9 cellular contexts compared by ENCODE assay signal in the genomic region with DNA sequence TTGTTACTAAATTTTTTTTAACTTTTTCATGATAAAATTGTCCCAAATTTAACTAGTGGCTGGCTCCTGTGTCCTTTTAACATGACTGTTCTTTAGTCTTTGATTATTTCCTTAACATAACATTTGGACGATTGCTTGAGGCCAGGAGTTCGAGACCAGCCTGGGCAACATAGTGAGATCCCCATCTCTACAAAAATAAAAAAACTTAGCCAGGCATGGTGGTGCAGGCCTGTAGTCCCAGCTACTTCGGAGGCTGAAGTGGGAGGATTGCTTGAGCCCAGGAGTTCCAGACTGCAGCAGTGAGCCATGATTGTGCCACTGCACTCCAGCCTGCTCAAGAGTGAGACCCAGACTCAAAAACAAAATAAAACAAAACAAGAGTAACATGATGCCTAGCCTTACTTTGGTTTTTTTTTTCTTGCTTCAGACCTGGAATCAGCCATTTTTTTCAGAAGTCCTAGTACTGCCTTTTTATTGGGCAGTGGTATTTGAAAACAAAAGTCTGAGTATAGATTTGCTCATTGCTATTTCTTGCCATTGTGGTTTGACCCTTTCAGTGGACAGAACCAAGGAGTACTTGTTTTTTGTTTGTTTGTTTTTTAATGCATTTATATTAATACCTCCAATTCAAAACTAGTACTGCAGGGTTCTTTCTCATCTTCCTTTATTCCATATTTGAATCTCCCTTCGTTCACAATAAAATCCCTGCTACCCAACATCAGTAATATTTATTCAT. TPM values are rescaled to one million over a fixed set of nuclear protein-coding genes. Genes with fewer than 3 reads are reported as not detected.
A peak's percentile ranks its signal among the peaks of the same experiment; 100 is the strongest.
DNase-seq lines count a peak whose midpoint lies in the region; ATAC-seq and TF ChIP-seq lines count a peak whose summit lies in the region.
"Had no signal": no experiment of that assay in that cellular context is flagged by ENCODE, and none has a peak within 500 bp of the region (broad histone marks: within the 10 kb centered on the region; RNA-seq: fewer than 3 reads in every experiment).

No MANE protein-coding gene starts in this region.

- peaks cover 0 to 16% of the 10 kb centered on the region in 2 donors for H3K9me3 Mint-ChIP-seq in activated T-cell treated with anti-CD3 and anti-CD28 coated beads, Interleukin-2, amount 50 U/mL, for 72 hours
- H3K9me3 Mint-ChIP-seq in WTC11 = 0 out of 2 replicates have a peak, but pooled peaks cover 4% of the 10 kb centered on the region

- POLR2A ChIA-PET in WTC11 (lab: Charles Lee) = no interaction called here

- peak overlapping the region; percentile 6 for H3K4me3 ChIP-seq in iPS-15b (ENCODE audit: low read depth, low read length)
- peak overlapping the region; percentile 15 to 98 (median 57) for H3K4me3 ChIP-seq in stomach

- no peaks in the 10 kb centered on the region for H3K9me3 ChIP-seq in iPS-15b (ENCODE audit: control insufficient read depth, insufficient read depth, low read length)
- no peaks in the 10 kb centered on the region for H3K9me3 ChIP-seq in stomach

- no peak for TF ChIP-seq CTCF in WTC11 (IDR thresholded peaks at IDR 0.05)
- TF ChIP-seq CTCF in stomach (IDR thresholded peaks at IDR 0.05) = no peak

- H3K9ac ChIP-seq in iPS-15b (ENCODE audit: low read depth, low read length) = no peak overlapping the region

- peaks cover 69% of the 10 kb centered on the region for H3K4me1 Mint-ChIP-seq in activated T-cell treated with anti-CD3 and anti-CD28 coated beads, Interleukin-2, amount 50 U/mL, for 72 hours (ENCODE audit: low read depth)
- H3K4me1 Mint-ChIP-seq in WTC11 = peaks cover 35% of the 10 kb centered on the region

- no peak for DNase-seq in activated T-cell treated with anti-CD3 and anti-CD28 coated beads, Interleukin-2, amount 50 U/mL, for 72 hours
- DNase-seq in activated T-cell treated with anti-CD3 and anti-CD28 coated beads, Interleukin-2, amount 50 U/mL, for 1 hour = no peak
- no peak for DNase-seq in WTC11 (ENCODE audit: low spot score)
- DNase-seq in stomach = no peak
- DNase-seq in ureter (ENCODE audit: low spot score) = no peak
- DNase-seq: activated CD4-positive, alpha-beta T cell treated with anti-CD3 and anti-CD28 coated beads for 48 hours had no signal

- WGBS in stomach, 5 donors = 74 to 85% (median 80%) methylated on average over 4 of the region's 4 CpGs

- CTCF ChIA-PET in WTC11 (lab: Charles Lee) = no interaction called here

- H3K27me3 ChIP-seq in iPS-15b (ENCODE audit: control insufficient read depth, insufficient read depth, low read length) (no peaks in the 10 kb centered on the region), stomach (no peaks in the 10 kb centered on the region)

- H3K27ac Mint-ChIP-seq in activated T-cell treated with anti-CD3 and anti-CD28 coated beads, Interleukin-2, amount 50 U/mL, for 72 hours = no peak overlapping the region
- H3K27ac Mint-ChIP-seq in WTC11 = 0 out of 2 replicates have a peak overlapping the region, but pooled peaks have one; percentile 42

- H3K4me1 ChIP-seq in iPS-15b (ENCODE audit: control insufficient read depth, insufficient read depth, low read length) (peaks cover 6% of the 10 kb centered on the region), stomach (peaks cover 27 to 72% (median 58%) of the 10 kb centered on the region in 4 donors)

- TF ChIP-seq EP300 in stomach (IDR thresholded peaks at IDR 0.05) = no peak

- no peak for ATAC-seq in activated T-cell treated with anti-CD3 and anti-CD28 coated beads, Interleukin-2, amount 50 U/mL, for 72 hours (replicated peaks in 1 of 2)
- ATAC-seq in WTC11 (no peak), HG03039 (IDR thresholded peaks at IDR 0.05; ENCODE audit: unreplicated experiment) (no peak), HG03097 (IDR thresholded peaks at IDR 0.05; ENCODE audit: low FRiP score, unreplicated experiment) (no peak)

- H3K27me3 Mint-ChIP-seq in activated T-cell treated with anti-CD3 and anti-CD28 coated beads, Interleukin-2, amount 50 U/mL, for 72 hours (ENCODE audit: low read depth) = no peaks in the 10 kb centered on the region
- no peaks in the 10 kb centered on the region for H3K27me3 Mint-ChIP-seq in WTC11 (ENCODE audit: low read depth)

- H3K36me3 ChIP-seq in iPS-15b (ENCODE audit: control insufficient read depth, insufficient read depth, low read length) (no peaks in the 10 kb centered on the region), stomach (peaks cover 0 to 17% (median 0%) of the 10 kb centered on the region in 4 donors)

- intact Hi-C loops in stomach (cut with DNase I; ENCODE audit: low total_unique reads) = no loop called here

- no peak overlapping the region for H3K27ac ChIP-seq in stomach

- peaks cover 21 to 39% of the 10 kb centered on the region in 2 donors for H3K36me3 Mint-ChIP-seq in activated T-cell treated with anti-CD3 and anti-CD28 coated beads, Interleukin-2, amount 50 U/mL, for 72 hours (ENCODE audit: insufficient read depth in 2 of 2)
- H3K36me3 Mint-ChIP-seq in WTC11 = peaks cover 10% of the 10 kb centered on the region

- peak overlapping the region; percentile 66 to 74 for H3K4me3 Mint-ChIP-seq in activated T-cell treated with anti-CD3 and anti-CD28 coated beads, Interleukin-2, amount 50 U/mL, for 72 hours
- H3K4me3 Mint-ChIP-seq in WTC11 = peak overlapping the region; percentile 46

- TF ChIP-seq POLR2A in stomach (IDR thresholded peaks at IDR 0.05) = no peak

TF ChIP-seq in WTC11, 78 proteins besides CTCF, POLR2A, EP300 and RAD21 (continues in another document):
- TF ChIP-seq SMAD4 (CRISPR knock-in tag; IDR thresholded peaks at IDR 0.05) (no peak), ZNF219 (CRISPR knock-in tag; IDR thresholded peaks at IDR 0.05; ENCODE audit: borderline replicate concordance) (no peak), KAT7 (CRISPR knock-in tag; IDR thresholded peaks at IDR 0.05; ENCODE audit: borderline replicate concordance) (no peak), NFATC4 (CRISPR knock-in tag; IDR thresholded peaks at IDR 0.05) (no peak), GRHL2 (CRISPR knock-in tag; IDR thresholded peaks at IDR 0.05; ENCODE audit: insufficient replicate concordance, severe bottlenecking) (no peak), ZBTB43 (CRISPR knock-in tag; IDR thresholded peaks at IDR 0.05) (no peak), CREB1 (CRISPR knock-in tag; IDR thresholded peaks at IDR 0.05) (no peak), ZBTB21 (CRISPR knock-in tag; IDR thresholded peaks at IDR 0.05; ENCODE audit: borderline replicate concordance) (no peak), HMGXB4 (CRISPR knock-in tag; IDR thresholded peaks at IDR 0.05) (no peak), GTF2I (CRISPR knock-in tag; conservative IDR thresholded peaks at IDR 0.05) (0 out of 2 replicates have a peak, but pooled peaks have one; percentile 31), ATF6 (CRISPR knock-in tag; IDR thresholded peaks at IDR 0.05) (no peak), ZNF317 (CRISPR knock-in tag; IDR thresholded peaks at IDR 0.05; ENCODE audit: borderline replicate concordance, low read depth) (no peak), ZNF232 (CRISPR knock-in tag; IDR thresholded peaks at IDR 0.05) (no peak), TP53 (CRISPR knock-in tag; IDR thresholded peaks at IDR 0.05) (no peak)

RNA-seq across cellular contexts. Expression of gene TOGARAM1, which starts 4.8 kb away (rescaled TPM):
- 1 to 10 TPM; 6.3 to 9.7 TPM for total RNA-seq in activated T-cell treated with anti-CD3 and anti-CD28 coated beads, Interleukin-2, amount 50 U/mL, for 72 hours
- total RNA-seq in WTC11 (2021) (6.4 to 6.9 TPM (median 6.6 TPM) in 3 replicates), stomach (10 to 100 TPM in 4 of 5 donors, 1 to 10 TPM in 1; 2.9 to 58.0 (median 25.8) TPM), ureter (33.5 TPM)
- 1 to 10 TPM; 2.6 to 5.5 (median 3.8) TPM for polyA plus RNA-seq in stomach

RNA-seq across cellular contexts. Expression of gene KLHL28, which starts 5.0 kb away (rescaled TPM):
- 10 to 100 TPM; 16.7 to 20.1 TPM for total RNA-seq in activated T-cell treated with anti-CD3 and anti-CD28 coated beads, Interleukin-2, amount 50 U/mL, for 72 hours
- total RNA-seq in WTC11 (2021) (8.7 to 9.8 TPM (median 9.0 TPM) in 3 replicates), stomach (10 to 100 TPM in 3 of 5 donors, 1 to 10 TPM in 2; 5.2 to 20.6 (median 13.4) TPM), ureter (15.4 TPM)
- polyA plus RNA-seq in stomach = 1 to 10 TPM; 1.5 to 2.1 (median 1.7) TPM
